Comparison of ENCODE assay signal across 7 cellular contexts in the genomic region with DNA sequence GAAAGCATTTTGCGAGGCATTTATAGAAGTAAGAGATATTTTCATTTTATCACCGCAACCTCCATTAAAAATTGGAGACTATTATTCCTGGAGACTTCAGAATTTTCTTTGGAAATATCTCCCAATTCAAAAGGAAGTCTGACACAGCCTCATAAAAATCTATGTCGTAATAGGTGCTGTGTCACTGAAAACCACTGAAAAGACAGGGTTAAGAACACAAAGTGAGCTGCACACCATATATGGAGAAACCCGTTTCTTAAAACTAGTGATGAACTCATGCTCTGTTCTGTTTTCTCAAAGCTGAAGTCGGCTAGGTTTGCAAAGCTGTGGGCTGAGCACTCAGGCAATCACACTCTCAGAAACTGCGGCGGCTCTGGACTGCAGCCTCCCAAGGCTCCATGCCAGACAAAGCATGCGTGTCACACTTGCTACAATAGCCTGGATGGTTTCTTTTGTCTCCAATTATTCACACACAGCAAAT.
DNase-seq lines count a peak whose midpoint lies in the region; ATAC-seq, FAIRE-seq and TF ChIP-seq lines count a peak whose summit lies in the region.

A gene (plus strand): TSS at position 287 of the 481 bp plus-strand sequence. CDS start 126 bp downstream, at position 413.

- no peak for TF ChIP-seq CTCF in fibroblast of mammary gland (conservative IDR thresholded peaks at IDR 0.05; ENCODE audit: control insufficient read depth, insufficient read depth, low read depth, low read length)

- peak within 1 kb of the TSS; percentile 83 for H3K4me3 ChIP-seq in fibroblast of mammary gland (ENCODE audit: control insufficient read depth, low read depth, low read length)

- ATAC-seq in GM18868 (IDR thresholded peaks at IDR 0.05; ENCODE audit: unreplicated experiment) (peak; percentile 84), HG03097 (IDR thresholded peaks at IDR 0.05; ENCODE audit: low FRiP score, unreplicated experiment) (peak; percentile 93)

- FAIRE-seq in RCC 7860 (lab: Jason Lieb, UNC): peak; percentile 56

- H3K27ac ChIP-seq in substantia nigra (ENCODE audit: low read depth, low read length, poor library complexity, severe bottlenecking): no peak within 1 kb of the TSS

- DNase-seq in RCC 7860 (ENCODE audit: low spot score) (peak; percentile 94), activated T-helper 1 cell treated with Interleukin-2 at 50 U/mL for 16 hours (ENCODE audit: low read depth) (peak; percentile 45), fibroblast of mammary gland (ENCODE audit: low read depth) (peak; percentile 99), non-pigmented ciliary epithelial cell (ENCODE audit: low read depth) (peak; percentile 97), substantia nigra (lab: John Stamatoyannopoulos, UW) (peak in 33 of 49 donors; percentile 2 to 57 (median 22))

Comparison
In these comparisons a context has a peak if more than half of its experiments do, and no peak if none do; other contexts are left out.
1. DNase-seq: peak in every context shown above with its lines; median percentile 99 in fibroblast of mammary gland; 97 in non-pigmented ciliary epithelial cell; 94 in RCC 7860; 45 in activated T-helper 1 cell treated with Interleukin-2 at 50 U/mL for 16 hours; 22 in substantia nigra.